In genomic region chr12:650983-651382, GRCh38 we compare ENCODE assay signal across 22 cellular contexts. TPM values are rescaled to one million over a fixed set of nuclear protein-coding genes. Genes with fewer than 3 reads are reported as not detected.
A peak's percentile ranks its signal among the peaks of the same experiment; 100 is the strongest.
DNase-seq lines count a peak whose midpoint lies in the region; ATAC-seq and TF ChIP-seq lines count a peak whose summit lies in the region.
"Had no signal": no experiment of that assay in that cellular context is flagged by ENCODE, and none has a peak within 500 bp of the region (broad histone marks: within the 10 kb centered on the region; RNA-seq: fewer than 3 reads in every experiment).

No MANE protein-coding gene starts in this region.

- no peak for TF ChIP-seq POLR2A in NB4 (IDR thresholded peaks at IDR 0.05; ENCODE audit: extremely low read depth, insufficient read length)

- H3K9me3 ChIP-seq in heart right ventricle (no peaks in the 10 kb centered on the region), thymus (ENCODE audit: control insufficient read depth) (no peaks in the 10 kb centered on the region)
- H3K9me3 ChIP-seq: esophagus muscularis mucosa, tibial artery had no signal

- H3K4me3 ChIP-seq in heart right ventricle (no peak overlapping the region), NB4 (ENCODE audit: low read depth, low read length) (no peak overlapping the region), fibroblast of the aortic adventitia (ENCODE audit: low read depth, low read length) (no peak overlapping the region), thymus (ENCODE audit: low read length) (no peak overlapping the region)
- H3K4me3 ChIP-seq: coronary artery, esophagus muscularis mucosa, tibial artery had no signal

- ATAC-seq in heart right ventricle (no peak), left ventricle myocardium superior (no peak)
- ATAC-seq: naive thymus-derived CD4-positive, alpha-beta T cell; right cardiac atrium had no signal

- WGBS in heart right ventricle, 2 donors = 73 to 80% methylated on average over 3 of the region's 3 CpGs
- 95% methylated on average over 3 of the region's 3 CpGs for WGBS in thymus

- H3K27me3 ChIP-seq in heart right ventricle = no peaks in the 10 kb centered on the region
- no peaks in the 10 kb centered on the region for H3K27me3 ChIP-seq in thymus (ENCODE audit: control insufficient read depth, insufficient read depth)
- H3K27me3 ChIP-seq: esophagus muscularis mucosa, tibial artery had no signal

- H3K27ac ChIP-seq in heart right ventricle (peak overlapping the region in 2 of 10 donors; percentile 3 to 24), thymus (ENCODE audit: low read depth) (peak overlapping the region; percentile 15)
- H3K27ac ChIP-seq: coronary artery, esophagus muscularis mucosa, tibial artery had no signal

- intact Hi-C loops in heart right ventricle (cut with DNase I) (no loop called here), left ventricle myocardium superior (cut with micrococcal nuclease) (no loop called here)

- DNase-seq in heart right ventricle (no peak), left ventricle myocardium superior (no peak), NB4 (ENCODE audit: low read depth) (peak; percentile 30), fibroblast of the aortic adventitia (ENCODE audit: low read depth) (no peak), NCI-H2081 (lab: John Stamatoyannopoulos, UW) (no peak), NCI-H1105 treated with DMSO at 0.1 percent for 48 hours (lab: John Stamatoyannopoulos, UW) (no peak), GOT3 (lab: John Stamatoyannopoulos, UW) (no peak)
- DNase-seq: activated CD4-positive, alpha-beta T cell treated with anti-CD3 and anti-CD28 coated beads, Interleukin-2, amount 10 ng/mL, durations not matched to agents 24 days and 14 days; activated T-cell treated with anti-CD3 and anti-CD28 coated beads, Interleukin-2, amount 50 U/mL, for 48 hours; amniotic stem cell; NCI-H1092; NCI-H2171; NCI-H82; right cardiac atrium; stimulated activated CD4-positive, alpha-beta T cell treated with anti-CD3 and anti-CD28 coated beads, Interleukin-2, amount 100 ng/mL, for 48 hours; T1000 had no signal

- TF ChIP-seq CTCF in heart right ventricle (IDR thresholded peaks at IDR 0.05) (peak in 5 of 9 donors; percentile 16 to 33 (median 25)), NB4 (IDR thresholded peaks at IDR 0.05; ENCODE audit: low read depth, low read length) (peak; percentile 23), fibroblast of the aortic adventitia (IDR thresholded peaks at IDR 0.05; ENCODE audit: insufficient read depth, low read length) (peak; percentile 8)

- peaks cover 11 to 23% (median 20%) of the 10 kb centered on the region in 9 donors for H3K4me1 ChIP-seq in heart right ventricle
- H3K4me1 ChIP-seq in thymus (ENCODE audit: control insufficient read depth, insufficient read depth, low read length) = no peaks in the 10 kb centered on the region

- H3K36me3 ChIP-seq in heart right ventricle = peaks cover 0 to 5% (median 0%) of the 10 kb centered on the region in 9 donors
- no peaks in the 10 kb centered on the region for H3K36me3 ChIP-seq in thymus (ENCODE audit: control insufficient read depth, insufficient read depth)
- H3K36me3 ChIP-seq: esophagus muscularis mucosa, tibial artery had no signal

RNA-seq across cellular contexts. Expression of gene NINJ2, which starts 12.3 kb away (rescaled TPM):
- 10 to 100 TPM in 3 of 10 donors, 1 to 10 TPM in 7; 1.9 to 18.7 (median 8.3) TPM for total RNA-seq in heart right ventricle
- polyA plus RNA-seq in heart right ventricle = 10 to 100 TPM in 1 of 2 donors, 1 to 10 TPM in 1; 4.6 to 25.7 TPM
- total RNA-seq in left ventricle myocardium superior = 5.3 TPM
- 0.45 TPM in 1 of 2 replicates, not detected in the other for total RNA-seq in fibroblast of the aortic adventitia (ENCODE audit: low replicate concordance)
- 11.5 TPM for polyA plus RNA-seq in thymus
- polyA plus RNA-seq: AG04450 had no signal
